In genomic region chr12:88579572-88579940, GRCh38 we compare ENCODE assay signal across 9 cellular contexts. TPM values are rescaled to one million over a fixed set of nuclear protein-coding genes. Genes with fewer than 3 reads are reported as not detected.
DNase-seq lines count a peak whose midpoint lies in the region; ATAC-seq lines count a peak whose summit lies in the region.
"Had no signal": no experiment of that assay in that cellular context is flagged by ENCODE, and none has a peak within 500 bp of the region (broad histone marks: within the 10 kb centered on the region; RNA-seq: fewer than 3 reads in every experiment).

No MANE protein-coding gene starts in this region.

- H3K36me3 Mint-ChIP-seq in activated naive CD8-positive, alpha-beta T cell treated with anti-CD3 and anti-CD28 coated beads, Interleukin-2, amount 50 U/mL, for 24 hours (ENCODE audit: low read depth) = no peaks in the 10 kb centered on the region
- H3K36me3 Mint-ChIP-seq: activated naive CD8-positive, alpha-beta T cell had no signal

- DNase-seq in AG08395 (ENCODE audit: low spot score) (peak; percentile 27), HK-2 (ENCODE audit: unreplicated experiment) (peak; percentile 48), hepatic stellate cell (ENCODE audit: low spot score) (peak; percentile 30)
- no peak for DNase-seq in activated naive CD8-positive, alpha-beta T cell treated with anti-CD3 and anti-CD28 coated beads, Interleukin-2, amount 50 U/mL, for 24 hours
- DNase-seq in stimulated activated CD4-positive, alpha-beta T cell treated with anti-CD3 and anti-CD28 coated beads, Interleukin-12 subunit alpha, Interleukin-12 subunit beta, amount 100 ng/mL, for 4 hours = no peak

- H3K27me3 ChIP-seq in skeletal muscle satellite cell (ENCODE audit: control insufficient read depth, insufficient read depth, low read length) = no peaks in the 10 kb centered on the region

- H3K4me1 ChIP-seq in skeletal muscle satellite cell (ENCODE audit: control insufficient read depth, insufficient read depth, low read length) = peaks cover 9% of the 10 kb centered on the region

- no peak overlapping the region for H3K27ac Mint-ChIP-seq in activated naive CD8-positive, alpha-beta T cell treated with anti-CD3 and anti-CD28 coated beads, Interleukin-2, amount 50 U/mL, for 24 hours
- H3K27ac Mint-ChIP-seq: activated naive CD8-positive, alpha-beta T cell had no signal

- peaks cover 7% of the 10 kb centered on the region for H3K4me1 Mint-ChIP-seq in activated naive CD8-positive, alpha-beta T cell treated with anti-CD3 and anti-CD28 coated beads, Interleukin-2, amount 50 U/mL, for 24 hours

- peak overlapping the region; percentile 93 for H3K4me3 ChIP-seq in skeletal muscle satellite cell (ENCODE audit: low read length)

- H3K9me3 ChIP-seq in skeletal muscle satellite cell (replicated peaks; ENCODE audit: low read length) = no peaks in the 10 kb centered on the region

- H3K27me3 Mint-ChIP-seq in activated naive CD8-positive, alpha-beta T cell treated with anti-CD3 and anti-CD28 coated beads, Interleukin-2, amount 50 U/mL, for 24 hours = peaks cover 56% of the 10 kb centered on the region

- H3K4me3 Mint-ChIP-seq in activated naive CD8-positive, alpha-beta T cell treated with anti-CD3 and anti-CD28 coated beads, Interleukin-2, amount 50 U/mL, for 24 hours = peak overlapping the region; percentile 54

- H3K36me3 ChIP-seq in skeletal muscle satellite cell (ENCODE audit: insufficient read depth, low read length) = no peaks in the 10 kb centered on the region

- peaks cover 3% of the 10 kb centered on the region for H3K9me3 Mint-ChIP-seq in activated naive CD8-positive, alpha-beta T cell treated with anti-CD3 and anti-CD28 coated beads, Interleukin-2, amount 50 U/mL, for 24 hours

- H3K4me2 ChIP-seq in skeletal muscle satellite cell (ENCODE audit: low read length) = peak overlapping the region; percentile 96

- peak overlapping the region; percentile 82 for H3K9ac ChIP-seq in skeletal muscle satellite cell (ENCODE audit: low read depth, low read length)

- ATAC-seq in activated naive CD8-positive, alpha-beta T cell treated with anti-CD3 and anti-CD28 coated beads, Interleukin-2, amount 50 U/mL, for 24 hours = no peak
- no peak for ATAC-seq in GM19452 (IDR thresholded peaks at IDR 0.05; ENCODE audit: unreplicated experiment)
- ATAC-seq in GM18511 (IDR thresholded peaks at IDR 0.05; ENCODE audit: unreplicated experiment) = no peak

RNA-seq across cellular contexts. Expression of gene KITLG, which starts 0.7 kb away (rescaled TPM):
- total RNA-seq in skeletal muscle satellite cell (2012; rRNA removed) = 65.9 and 86.1 TPM in 2 replicates

Comparison
In these comparisons a context has a peak if more than half of its experiments do, and no peak if none do; other contexts are left out.
1. DNase-seq: peak in AG08395 (single experiment), HK-2 (single experiment) and hepatic stellate cell (single experiment); none in activated naive CD8-positive, alpha-beta T cell treated with anti-CD3 and anti-CD28 coated beads, Interleukin-2, amount 50 U/mL, for 24 hours (single experiment) and stimulated activated CD4-positive, alpha-beta T cell treated with anti-CD3 and anti-CD28 coated beads, Interleukin-12 subunit alpha, Interleukin-12 subunit beta, amount 100 ng/mL, for 4 hours (single experiment).